Comparison of ENCODE assay signal across 1 cellular context in genomic region chr17:9195961-9196668, GRCh38.
TF ChIP-seq lines count a peak whose summit lies in the region.

No MANE protein-coding gene starts in this region.

TF ChIP-seq in HepG2, 621 proteins besides CTCF, POLR2A, EP300 and RAD21 (continued from another document):
- no peak for TF ChIP-seq ZNF407 (CRISPR knock-in tag; IDR thresholded peaks at IDR 0.05; ENCODE audit: not compliant biosample characterization)
- TF ChIP-seq NR2F6 (IDR thresholded peaks at IDR 0.05), result no peak
- TF ChIP-seq NR2F6 (CRISPR knock-in tag; IDR thresholded peaks at IDR 0.05), result no peak
- no peak for TF ChIP-seq DMTF1 (CRISPR knock-in tag; IDR thresholded peaks at IDR 0.05)
- TF ChIP-seq ZNF296 (CRISPR knock-in tag; conservative IDR thresholded peaks at IDR 0.05), result no peak
- TF ChIP-seq MTA3 (CRISPR knock-in tag; IDR thresholded peaks at IDR 0.05), result no peak
